In the genomic region with DNA sequence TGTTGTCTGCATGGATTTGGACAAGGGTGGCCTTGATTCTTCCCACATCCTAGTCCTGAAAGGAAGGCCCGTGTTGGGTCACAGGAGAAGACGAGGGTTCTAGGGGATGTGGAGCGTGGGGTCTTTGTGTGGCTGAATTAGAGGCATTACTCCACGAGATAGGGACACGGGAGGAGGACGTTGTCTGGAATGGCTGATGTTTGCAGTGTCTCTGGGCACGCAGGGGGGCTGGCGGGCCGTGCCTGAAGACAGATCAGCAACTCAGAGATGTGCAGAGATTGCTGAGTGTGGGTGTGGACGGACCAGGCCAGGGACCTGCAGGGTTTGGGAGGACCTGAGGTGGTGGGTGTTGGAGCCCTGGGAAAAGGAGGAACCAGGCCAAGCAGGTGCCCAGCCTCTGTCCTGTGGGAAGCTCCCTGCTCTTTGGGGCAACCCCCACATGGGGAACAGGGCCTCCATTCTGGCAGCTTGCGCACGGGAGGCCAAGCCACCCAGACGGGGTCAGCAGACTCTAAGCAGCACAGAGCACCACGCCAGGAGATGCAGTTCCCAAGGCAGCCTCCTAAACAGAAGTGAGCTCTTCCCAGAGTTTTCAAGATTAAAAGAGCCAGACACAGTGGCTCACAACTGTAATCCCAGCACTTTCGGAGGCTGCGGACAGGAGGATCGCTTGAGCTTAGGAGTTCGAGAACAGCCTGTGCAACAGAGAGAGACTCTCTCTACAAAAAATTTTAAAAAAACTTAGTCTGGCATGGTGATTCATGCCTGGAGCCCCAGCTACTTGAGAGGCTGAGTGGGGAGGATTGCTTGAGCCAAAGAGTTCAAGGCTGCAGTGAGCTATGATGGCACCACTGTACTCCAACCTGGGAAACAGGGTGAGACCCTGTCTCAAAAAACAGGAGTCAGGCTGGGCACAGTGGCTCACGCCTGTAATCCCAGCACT, we compare ENCODE assay signal across 1 cellular context.
TF ChIP-seq lines count a peak whose summit lies in the region.

No MANE protein-coding gene starts in this region.

TF ChIP-seq in WTC11, 78 proteins besides CTCF, POLR2A, EP300 and RAD21 (continued from another document):
- no peak for TF ChIP-seq AFF4 (CRISPR knock-in tag; IDR thresholded peaks at IDR 0.05; ENCODE audit: borderline replicate concordance)
